In genomic region chr5:132461671-132462070, GRCh38 we compare ENCODE assay signal across 22 cellular contexts. TPM values are rescaled to one million over a fixed set of nuclear protein-coding genes. Genes with fewer than 3 reads are reported as not detected.
A peak's percentile ranks its signal among the peaks of the same experiment; 100 is the strongest.
DNase-seq lines count a peak whose midpoint lies in the region; ATAC-seq, FAIRE-seq and TF ChIP-seq lines count a peak whose summit lies in the region.
"Had no signal": no experiment of that assay in that cellular context is flagged by ENCODE, and none has a peak within 500 bp of the region (broad histone marks: within the 10 kb centered on the region; RNA-seq: fewer than 3 reads in every experiment).

No MANE protein-coding gene starts in this region.

- peaks cover 92% of the 10 kb centered on the region for H3K4me1 Mint-ChIP-seq in activated T-cell treated with anti-CD3 and anti-CD28 coated beads, Interleukin-2, amount 50 U/mL, for 72 hours (ENCODE audit: low read depth)
- peaks cover 93% of the 10 kb centered on the region for H3K4me1 Mint-ChIP-seq in activated T-cell treated with anti-CD3 and anti-CD28 coated beads, Interleukin-2, amount 50 U/mL, for 4 hours (ENCODE audit: low read depth)
- peaks cover 84 to 97% (median 94%) of the 10 kb centered on the region in 3 donors for H3K4me1 Mint-ChIP-seq in naive B cell

- H3K4me1 ChIP-seq in OCI-LY7 (ENCODE audit: insufficient read depth, low read length, poor library complexity, severe bottlenecking) (peaks cover 87% of the 10 kb centered on the region), upper lobe of right lung (peaks cover 79% of the 10 kb centered on the region)

- ATAC-seq in activated T-cell treated with anti-CD3 and anti-CD28 coated beads, Interleukin-2, amount 50 U/mL, for 72 hours (replicated peaks in 1 of 2): no peak
- ATAC-seq in activated T-cell treated with anti-CD3 and anti-CD28 coated beads, Interleukin-2, amount 50 U/mL, for 4 hours: no peak
- ATAC-seq in naive B cell (ENCODE audit: low read depth in 2 of 2) (no peak), upper lobe of right lung (no peak), HG03045 (IDR thresholded peaks at IDR 0.05; ENCODE audit: unreplicated experiment) (no peak)
- ATAC-seq: A549; activated CD4-positive, alpha-beta T cell treated with anti-CD3 and anti-CD28 coated beads for 36 hours; body of pancreas; heart left ventricle had no signal

- peak overlapping the region; percentile 10 for H3K27ac Mint-ChIP-seq in activated T-cell treated with anti-CD3 and anti-CD28 coated beads, Interleukin-2, amount 50 U/mL, for 72 hours
- peak overlapping the region in 5 of 6 donors; percentile 26 to 71 (median 68) for H3K27ac Mint-ChIP-seq in naive B cell
- H3K27ac Mint-ChIP-seq: activated CD4-positive, alpha-beta T cell treated with anti-CD3 and anti-CD28 coated beads for 36 hours; activated T-helper 2 cell treated with anti-CD3 and anti-CD28 coated beads, Interferon-gamma antibody, Interleukin-2, Interleukin-4, amounts not matched to agents 10 μg/mL and 5 μg/mL and 100 μg/mL, durations not matched to agents 14 hours and 24 hours and 36 hours; H9 had no signal

- no peak overlapping the region for H2AFZ ChIP-seq in OCI-LY7 (ENCODE audit: low read length)

- H4K20me1 ChIP-seq in OCI-LY7 (ENCODE audit: insufficient read depth, low read length): no peaks in the 10 kb centered on the region

- peak overlapping the region; percentile 16; the same call in 1 of the 2 replicates for H3K4me2 ChIP-seq in OCI-LY7 (ENCODE audit: low read length)
- H3K4me2 ChIP-seq: A549 had no signal

- BruUV-seq in OCI-LY7 (replicated peaks; lab: Mats Ljungman, UMichigan): no TSS peak

- H3K27me3 Mint-ChIP-seq in activated T-cell treated with anti-CD3 and anti-CD28 coated beads, Interleukin-2, amount 50 U/mL, for 72 hours (ENCODE audit: low read depth): peaks cover 15% of the 10 kb centered on the region
- H3K27me3 Mint-ChIP-seq in activated T-cell treated with anti-CD3 and anti-CD28 coated beads, Interleukin-2, amount 50 U/mL, for 4 hours (ENCODE audit: low read depth): no peaks in the 10 kb centered on the region
- H3K27me3 Mint-ChIP-seq in naive B cell: no peaks in the 10 kb centered on the region
- H3K27me3 Mint-ChIP-seq: activated CD4-positive, alpha-beta T cell treated with anti-CD3 and anti-CD28 coated beads for 36 hours had no signal

- DNase-seq in activated T-cell treated with anti-CD3 and anti-CD28 coated beads, Interleukin-2, amount 50 U/mL, for 72 hours: no peak
- no peak for DNase-seq in activated T-cell treated with anti-CD3 and anti-CD28 coated beads, Interleukin-2, amount 50 U/mL, for 4 hours
- DNase-seq in OCI-LY7 (ENCODE audit: low spot score) (no peak), naive B cell (no peak), upper lobe of right lung (no peak), AG08396 (ENCODE audit: low spot score) (no peak), GM12892 (ENCODE audit: insufficient read length) (no peak)
- DNase-seq: activated CD4-positive, alpha-beta T cell treated with anti-CD3 and anti-CD28 coated beads for 36 hours; body of pancreas; erythroblast; H9; heart left ventricle; Karpas-422; NCI-H1436 treated with DMSO at 0.1 percent for 48 hours; NCI-H524; occipital lobe; SJCRH30; trophoblast cell had no signal

- H3K4me3 Mint-ChIP-seq in activated T-cell treated with anti-CD3 and anti-CD28 coated beads, Interleukin-2, amount 50 U/mL, for 72 hours: no peak overlapping the region
- H3K4me3 Mint-ChIP-seq in activated T-cell treated with anti-CD3 and anti-CD28 coated beads, Interleukin-2, amount 50 U/mL, for 4 hours: no peak overlapping the region
- peak overlapping the region in 4 of 8 donors; percentile 11 to 65 (median 25) for H3K4me3 Mint-ChIP-seq in naive B cell
- H3K4me3 Mint-ChIP-seq: activated CD4-positive, alpha-beta T cell treated with anti-CD3 and anti-CD28 coated beads for 36 hours; H9 had no signal

- TF ChIP-seq POLR2A in GM12892 (IDR thresholded peaks at IDR 0.05; ENCODE audit: low read depth, low read length): no peak

- H3K9me3 ChIP-seq in OCI-LY7 (ENCODE audit: low read length): no peaks in the 10 kb centered on the region
- H3K9me3 ChIP-seq in upper lobe of right lung: no peaks in the 10 kb centered on the region
- H3K9me3 ChIP-seq: A549, body of pancreas, heart left ventricle, SJCRH30 had no signal

- H3K79me2 ChIP-seq in OCI-LY7 (ENCODE audit: insufficient read depth, low read depth, low read length): no peaks in the 10 kb centered on the region

- peaks cover 0 to 1% of the 10 kb centered on the region in 2 donors for H3K9me3 Mint-ChIP-seq in activated T-cell treated with anti-CD3 and anti-CD28 coated beads, Interleukin-2, amount 50 U/mL, for 72 hours
- H3K9me3 Mint-ChIP-seq in activated T-cell treated with anti-CD3 and anti-CD28 coated beads, Interleukin-2, amount 50 U/mL, for 4 hours: no peaks in the 10 kb centered on the region
- H3K9me3 Mint-ChIP-seq in naive B cell: no peaks in the 10 kb centered on the region
- H3K9me3 Mint-ChIP-seq: activated T-helper 2 cell treated with anti-CD3 and anti-CD28 coated beads, Interferon-gamma antibody, Interleukin-2, Interleukin-4, amounts not matched to agents 10 μg/mL and 5 μg/mL and 100 μg/mL, durations not matched to agents 14 hours and 24 hours and 36 hours; H9 had no signal

- no peak for TF ChIP-seq CTCF in OCI-LY7 (conservative IDR thresholded peaks at IDR 0.05; ENCODE audit: low read length)
- no peak for TF ChIP-seq CTCF in upper lobe of right lung (IDR thresholded peaks at IDR 0.05)

- intact Hi-C loops in OCI-LY7 (cut with micrococcal nuclease; ENCODE audit: unreplicated experiment): no loop called here
- intact Hi-C loops in upper lobe of right lung (cut with DNase I): no loop called here

- no peak overlapping the region for H3K4me3 ChIP-seq in OCI-LY7 (ENCODE audit: low read depth, low read length, poor library complexity, severe bottlenecking)
- H3K4me3 ChIP-seq in upper lobe of right lung: no peak overlapping the region
- H3K4me3 ChIP-seq: A549, body of pancreas, heart left ventricle, SJCRH30 had no signal

- H3K9me2 ChIP-seq in OCI-LY7 (ENCODE audit: insufficient read depth, low read length): no peaks in the 10 kb centered on the region

- POLR2A ChIA-PET in OCI-LY7 (lab: Charles Lee): no interaction called here

- peaks cover 7 to 12% of the 10 kb centered on the region in 2 donors for H3K36me3 Mint-ChIP-seq in activated T-cell treated with anti-CD3 and anti-CD28 coated beads, Interleukin-2, amount 50 U/mL, for 72 hours (ENCODE audit: insufficient read depth in 2 of 2)
- H3K36me3 Mint-ChIP-seq in activated T-cell treated with anti-CD3 and anti-CD28 coated beads, Interleukin-2, amount 50 U/mL, for 4 hours (ENCODE audit: insufficient read depth): peaks cover 14% of the 10 kb centered on the region
- peaks cover 0 to 4% of the 10 kb centered on the region in 2 donors for H3K36me3 Mint-ChIP-seq in naive B cell

- H3K27me3 ChIP-seq in upper lobe of right lung: no peaks in the 10 kb centered on the region
- H3K27me3 ChIP-seq: body of pancreas, heart left ventricle, SJCRH30 had no signal

- H3K27ac ChIP-seq in OCI-LY7 (ENCODE audit: low read depth, low read length, poor library complexity, severe bottlenecking): no peak overlapping the region
- peak overlapping the region; percentile 38 for H3K27ac ChIP-seq in upper lobe of right lung
- H3K27ac ChIP-seq: A549, body of pancreas, SJCRH30 had no signal

- FAIRE-seq in GM12892 (lab: Jason Lieb, UNC): no peak
- FAIRE-seq: A549, RCC 7860 had no signal

- no peaks in the 10 kb centered on the region for H3K36me3 ChIP-seq in OCI-LY7 (ENCODE audit: insufficient read depth, low read length)
- peaks cover 8% of the 10 kb centered on the region for H3K36me3 ChIP-seq in upper lobe of right lung
- H3K36me3 ChIP-seq: SJCRH30 had no signal

- CTCF ChIA-PET in OCI-LY7 (lab: Charles Lee; ENCODE audit: unreplicated experiment): no interaction called here

RNA-seq across cellular contexts. Expression of gene IRF1, which starts 28.9 kb away (rescaled TPM):
- 100 to 1,000 TPM; 212 to 226 TPM for total RNA-seq in activated T-cell treated with anti-CD3 and anti-CD28 coated beads, Interleukin-2, amount 50 U/mL, for 72 hours
- 100 to 1,000 TPM; 342 to 390 (median 377) TPM for total RNA-seq in activated T-cell treated with anti-CD3 and anti-CD28 coated beads, Interleukin-2, amount 50 U/mL, for 4 hours
- 25.9 and 39.4 TPM in 2 replicates for total RNA-seq in OCI-LY7 (2014; rRNA removed; shearing (Covaris generic))
- total RNA-seq in OCI-LY7 (2022) (24.8 and 32.3 TPM in 2 replicates), upper lobe of right lung (59.5 TPM)
- polyA plus RNA-seq in naive B cell (ENCODE audit: low read depth in 6 of 6): 100 to 1,000 TPM; 228 to 332 (median 296) TPM
- polyA plus RNA-seq in GM12892 (2012; ENCODE audit: missing spikeins): 29.9 TPM
